1 cellular context compared by ENCODE assay signal in genomic region chr13:99379856-99380255, GRCh38.
TF ChIP-seq lines count a peak whose summit lies in the region.

No MANE protein-coding gene starts in this region.

TF ChIP-seq in GM12878, 131 proteins besides CTCF, POLR2A, EP300 and RAD21 (continued from another document):
- TF ChIP-seq HSF1 (IDR thresholded peaks at IDR 0.05; ENCODE audit: low read depth, low read length) (no peak), CREB1 (IDR thresholded peaks at IDR 0.05; ENCODE audit: low read depth) (no peak), BCL3 (IDR thresholded peaks at IDR 0.05; ENCODE audit: borderline replicate concordance, insufficient read depth, low read depth, low read length, poor library complexity, severe bottlenecking) (no peak), MEF2B (IDR thresholded peaks at IDR 0.05; ENCODE audit: partially characterized antibody, poor library complexity, severe bottlenecking) (no peak), EZH2 (IDR thresholded peaks at IDR 0.05; ENCODE audit: borderline replicate concordance, control insufficient read depth, low read depth, low read length) (no peak), SMC3 (IDR thresholded peaks at IDR 0.05; ENCODE audit: borderline replicate concordance, low read length) (no peak), E2F4 (IDR thresholded peaks at IDR 0.05; ENCODE audit: low read depth, low read length) (no peak), PAX8 (IDR thresholded peaks at IDR 0.05) (no peak), RBBP5 (conservative IDR thresholded peaks at IDR 0.05) (no peak), CHD2 (IDR thresholded peaks at IDR 0.05; ENCODE audit: borderline replicate concordance, low read depth, low read length) (no peak), CUX1 (IDR thresholded peaks at IDR 0.05; ENCODE audit: insufficient replicate concordance, low read depth, low read length) (no peak), KDM1A (IDR thresholded peaks at IDR 0.05; ENCODE audit: borderline replicate concordance) (no peak), SKIL (IDR thresholded peaks at IDR 0.05; ENCODE audit: low read depth, poor library complexity, severe bottlenecking) (no peak), MEF2A (IDR thresholded peaks at IDR 0.05; ENCODE audit: insufficient read depth, low read depth, low read length) (no peak), YY1 (IDR thresholded peaks at IDR 0.05; ENCODE audit: low read depth, low read length) (no peak)
